8 cellular contexts compared by ENCODE assay signal in genomic region chr3:134249935-134250716, GRCh38. TPM values are rescaled to one million over a fixed set of nuclear protein-coding genes. Genes with fewer than 3 reads are reported as not detected.
DNase-seq lines count a peak whose midpoint lies in the region; ATAC-seq and TF ChIP-seq lines count a peak whose summit lies in the region.

No MANE protein-coding gene starts in this region.

- DNase-seq in BE2C (peak; percentile 76), RWPE1 (ENCODE audit: low spot score) (peak; percentile 58), glutamatergic neuron (peak; percentile 77), osteoblast (ENCODE audit: insufficient read length, low spot score, missing footprints) (peak; percentile 91), upper lobe of left lung (peak; percentile 78 to 94)
- DNase-seq in activated naive CD4-positive, alpha-beta T cell treated with anti-CD3 and anti-CD28 coated beads for 36 hours, result peak; percentile 41

- H3K4me1 ChIP-seq in BE2C (no peaks in the 10 kb centered on the region; the same call in 1 of the 2 replicates), osteoblast (ENCODE audit: insufficient read depth, low read length) (peaks cover 15% of the 10 kb centered on the region), upper lobe of left lung (peaks cover 17 to 37% (median 24%) of the 10 kb centered on the region in 4 donors)

- peaks cover 18% of the 10 kb centered on the region for H3K36me3 Mint-ChIP-seq in activated naive CD4-positive, alpha-beta T cell treated with anti-CD3 and anti-CD28 coated beads for 36 hours (ENCODE audit: low read depth)
- no peaks in the 10 kb centered on the region for H3K36me3 Mint-ChIP-seq in glutamatergic neuron (ENCODE audit: unreplicated experiment)

- intact Hi-C loops in activated naive CD4-positive, alpha-beta T cell treated with anti-CD3 and anti-CD28 coated beads for 36 hours (cut with micrococcal nuclease), result loop anchor here (1.0 to 5.0 kb wide), 6 partner anchors 11 to 1528 kb away; partner anchors contain the start of genes ANAPC13 and NPHP3

- H3K4me1 Mint-ChIP-seq in activated naive CD4-positive, alpha-beta T cell treated with anti-CD3 and anti-CD28 coated beads for 36 hours (ENCODE audit: low read depth), result peaks cover 63% of the 10 kb centered on the region
- H3K4me1 Mint-ChIP-seq in glutamatergic neuron (ENCODE audit: low read depth, unreplicated experiment), result peaks cover 17% of the 10 kb centered on the region

- peak; percentile 50 for ATAC-seq in GM19035 (IDR thresholded peaks at IDR 0.05; ENCODE audit: unreplicated experiment)
- peak; percentile 40 for ATAC-seq in HG03159 (IDR thresholded peaks at IDR 0.05; ENCODE audit: unreplicated experiment)
- peak; percentile 64 to 80 for ATAC-seq in upper lobe of left lung (ENCODE audit: low FRiP score in 2 of 2)

- H3K27me3 ChIP-seq in BE2C, result no peaks in the 10 kb centered on the region
- no peaks in the 10 kb centered on the region for H3K27me3 ChIP-seq in osteoblast (ENCODE audit: insufficient read depth, low read length)
- no peaks in the 10 kb centered on the region for H3K27me3 ChIP-seq in upper lobe of left lung

- CTCF ChIA-PET in RWPE1 (lab: Yijun Ruan, JAX), result interaction anchor here (1.6 kb wide), 1 partner anchor 37 kb away, joined by 6 read pairs; no protein-coding TSS in a partner anchor
- CTCF ChIA-PET in activated naive CD4-positive, alpha-beta T cell treated with anti-CD3 and anti-CD28 coated beads for 36 hours (lab: Charles Lee), result interaction anchor here (0.7 to 1.4 kb wide), 4 partner anchors 8 to 25 kb away, joined by 3 read pairs; no protein-coding TSS in a partner anchor

- peaks cover 6% of the 10 kb centered on the region for H3K9me3 Mint-ChIP-seq in activated naive CD4-positive, alpha-beta T cell treated with anti-CD3 and anti-CD28 coated beads for 36 hours
- H3K9me3 Mint-ChIP-seq in glutamatergic neuron (ENCODE audit: unreplicated experiment), result peaks cover 4% of the 10 kb centered on the region

- peaks cover 40% of the 10 kb centered on the region for H4K20me1 ChIP-seq in osteoblast (ENCODE audit: insufficient read depth, low read length)

- TF ChIP-seq EP300 in upper lobe of left lung (IDR thresholded peaks at IDR 0.05), result no peak

- POLR2A ChIA-PET in RWPE1 (lab: Yijun Ruan, JAX; ENCODE audit: low non-redundant PET), result interaction anchor here (0.7 kb wide), 2 partner anchors 114 to 115 kb away, joined by 3 to 15 read pairs; no protein-coding TSS in a partner anchor

- H3K4me3 Mint-ChIP-seq in activated naive CD4-positive, alpha-beta T cell treated with anti-CD3 and anti-CD28 coated beads for 36 hours, result peak overlapping the region; percentile 95
- H3K4me3 Mint-ChIP-seq in glutamatergic neuron (ENCODE audit: unreplicated experiment), result peak overlapping the region; percentile 88

- TF ChIP-seq CTCF in BE2C (IDR thresholded peaks at IDR 0.05; ENCODE audit: low read depth, low read length), result no peak
- no peak for TF ChIP-seq CTCF in RWPE1 (conservative IDR thresholded peaks at IDR 0.05; ENCODE audit: low read depth)
- TF ChIP-seq CTCF in glutamatergic neuron (IDR thresholded peaks at IDR 0.05; ENCODE audit: partially characterized antibody, unreplicated experiment), result no peak
- TF ChIP-seq CTCF in osteoblast (IDR thresholded peaks at IDR 0.05; ENCODE audit: extremely low read depth, low read depth, low read length), result no peak
- TF ChIP-seq CTCF in upper lobe of left lung (IDR thresholded peaks at IDR 0.05), result no peak

- H3K27me3 Mint-ChIP-seq in activated naive CD4-positive, alpha-beta T cell treated with anti-CD3 and anti-CD28 coated beads for 36 hours (ENCODE audit: low read depth), result no peaks in the 10 kb centered on the region
- H3K27me3 Mint-ChIP-seq in glutamatergic neuron (ENCODE audit: unreplicated experiment), result peaks cover 13% of the 10 kb centered on the region

- WGBS in upper lobe of left lung, 2 donors, result 0 to 1% methylated on average over 17 to 36 of the region's 85 CpGs

- H3K4me3 ChIP-seq in BE2C (ENCODE audit: low read depth, low read length) (peak overlapping the region; percentile 71), osteoblast (ENCODE audit: insufficient read depth, low read length) (peak overlapping the region; percentile 88), upper lobe of left lung (peak overlapping the region; percentile 65 to 87 (median 76))

- H3K27ac Mint-ChIP-seq in activated naive CD4-positive, alpha-beta T cell treated with anti-CD3 and anti-CD28 coated beads for 36 hours, result peak overlapping the region; percentile 90
- peak overlapping the region; percentile 63 for H3K27ac Mint-ChIP-seq in glutamatergic neuron (ENCODE audit: unreplicated experiment)

- H3K4me2 ChIP-seq in osteoblast (ENCODE audit: insufficient read depth, low read length), result peak overlapping the region; percentile 97

- H3K9me3 ChIP-seq in BE2C (no peaks in the 10 kb centered on the region), osteoblast (ENCODE audit: low read depth, low read length) (no peaks in the 10 kb centered on the region), upper lobe of left lung (no peaks in the 10 kb centered on the region)

- peaks cover 57% of the 10 kb centered on the region for H3K79me2 ChIP-seq in osteoblast (ENCODE audit: insufficient read depth, low read length)

- H2AFZ ChIP-seq in osteoblast (ENCODE audit: low read length), result peak overlapping the region; percentile 83

- no peak for TF ChIP-seq POLR2A in upper lobe of left lung (IDR thresholded peaks at IDR 0.05)

- no peaks in the 10 kb centered on the region for H3K36me3 ChIP-seq in BE2C
- H3K36me3 ChIP-seq in osteoblast (ENCODE audit: insufficient read depth, low read length), result no peaks in the 10 kb centered on the region
- no peaks in the 10 kb centered on the region for H3K36me3 ChIP-seq in upper lobe of left lung

- H3K27ac ChIP-seq in RWPE1, result peak overlapping the region; percentile 92
- H3K27ac ChIP-seq in osteoblast (ENCODE audit: low read depth, low read length), result peak overlapping the region; percentile 69
- H3K27ac ChIP-seq in upper lobe of left lung, result peak overlapping the region; percentile 87 to 93 (median 88)

RNA-seq across cellular contexts. Expression of gene RYK, which starts 0.5 kb away (rescaled TPM):
- 31.7 TPM for polyA plus RNA-seq in BE2C (2012; ENCODE audit: insufficient read depth, insufficient read length, low read depth)
- 10 to 100 TPM; 19.5 to 19.7 TPM for total RNA-seq in activated naive CD4-positive, alpha-beta T cell treated with anti-CD3 and anti-CD28 coated beads for 36 hours
- total RNA-seq in glutamatergic neuron (ENCODE audit: unreplicated experiment) (33.6 TPM), osteoblast (108 and 117 TPM in 2 replicates), upper lobe of left lung (100 to 1,000 TPM in 1 of 6 donors, 10 to 100 TPM in 5; 14.9 to 105 (median 52.4) TPM)

Comparison
In these comparisons a context has a peak if more than half of its experiments do, and no peak if none do; other contexts are left out.
1. Peak in every context shown above with its lines: DNase-seq, ATAC-seq, H3K4me3 ChIP-seq and H3K27ac ChIP-seq.
2. DNase-seq: peak in every context shown above with its lines; median percentile 91 in osteoblast; 86 in upper lobe of left lung; 77 in glutamatergic neuron; 76 in BE2C; 58 in RWPE1; 41 in activated naive CD4-positive, alpha-beta T cell treated with anti-CD3 and anti-CD28 coated beads for 36 hours.